12 cellular contexts compared by ENCODE assay signal in genomic region chr15:72198410-72199270, GRCh38. TPM values are rescaled to one million over a fixed set of nuclear protein-coding genes. Genes with fewer than 3 reads are reported as not detected.
DNase-seq lines count a peak whose midpoint lies in the region; ATAC-seq, FAIRE-seq and TF ChIP-seq lines count a peak whose summit lies in the region.
"Had no signal": no experiment of that assay in that cellular context is flagged by ENCODE, and none has a peak within 500 bp of the region (broad histone marks: within the 10 kb centered on the region; RNA-seq: fewer than 3 reads in every experiment).

No MANE protein-coding gene starts in this region.

- H3K4me2 ChIP-seq in GM12878 (ENCODE audit: control insufficient read depth, insufficient read depth), result no peak overlapping the region; the same call in 1 of the 2 replicates
- no peak overlapping the region for H3K4me2 ChIP-seq in Karpas-422 (ENCODE audit: low read depth, low read length, poor library complexity, severe bottlenecking)

- DNase-seq in activated CD8-positive, alpha-beta memory T cell treated with anti-CD3 and anti-CD28 coated beads, Interleukin-2, amount 10 ng/mL, durations not matched to agents 7 days and 5 days, result no peak
- no peak for DNase-seq in activated CD8-positive, alpha-beta memory T cell treated with anti-CD3 and anti-CD28 coated beads for 24 hours
- DNase-seq in NCI-H146 (lab: John Stamatoyannopoulos, UW) (peak; percentile 90), GM12878 (ENCODE audit: low read depth, low spot score) (no peak), Karpas-422 (no peak), spleen (no peak), GF-D8 (lab: John Stamatoyannopoulos, UW) (no peak)
- DNase-seq in stimulated activated naive B cell treated with anti-CD40 and anti-IgM and Interleukin-4, amounts not matched to agents 10 μg/mL and 1 μg/mL and 100 μg/mL, for 72 hours, result no peak
- DNase-seq: AML-193 had no signal

- TF ChIP-seq EP300 in GM12878 (IDR thresholded peaks at IDR 0.05; ENCODE audit: borderline replicate concordance in 1 of 2, control insufficient read depth in 1 of 2, low read depth in 2 of 2, low read length in 2 of 2), result no peak

- H3K36me3 ChIP-seq in GM12878 (ENCODE audit: control insufficient read depth in 2 of 2, insufficient read depth in 2 of 2, low read length in 1 of 2) (peaks cover 43 to 47% of the 10 kb centered on the region in 2 experiments), Karpas-422 (ENCODE audit: insufficient read depth, low read length) (peaks cover 50% of the 10 kb centered on the region), spleen (peaks cover 14 to 58% (median 53%) of the 10 kb centered on the region in 6 donors)

- SMC1A ChIA-PET in GM12878 (lab: Charles Lee; ENCODE audit: uncharacterized antibody, unreplicated experiment), result interaction anchor here (1.1 to 1.3 kb wide), 3 partner anchors 23 to 115 kb away, joined by 3 to 5 read pairs (median 4); no protein-coding TSS in a partner anchor

- no peaks in the 10 kb centered on the region for H3K9me3 ChIP-seq in GM12878 (replicated peaks; ENCODE audit: control insufficient read depth, insufficient read depth, low read length)
- H3K9me3 ChIP-seq in Karpas-422 (ENCODE audit: low read length), result no peaks in the 10 kb centered on the region
- H3K9me3 ChIP-seq in spleen, result no peaks in the 10 kb centered on the region

- no TSS peak for BruUV-seq in GM12878 (replicated peaks; lab: Mats Ljungman, UMichigan)

- H2AFZ ChIP-seq in GM12878 (ENCODE audit: control insufficient read depth, low read depth, low read length), result no peak overlapping the region
- no peak overlapping the region for H2AFZ ChIP-seq in Karpas-422 (ENCODE audit: low read length)

- no peaks in the 10 kb centered on the region for H3K9me3 Mint-ChIP-seq in activated CD8-positive, alpha-beta memory T cell treated with anti-CD3 and anti-CD28 coated beads, Interleukin-2, amount 10 ng/mL, durations not matched to agents 7 days and 5 days (ENCODE audit: low read depth)
- H3K9me3 Mint-ChIP-seq in stimulated activated naive B cell treated with anti-CD40 and anti-IgM and Interleukin-4, amounts not matched to agents 10 μg/mL and 1 μg/mL and 100 μg/mL, for 72 hours, result no peaks in the 10 kb centered on the region
- H3K9me3 Mint-ChIP-seq: activated T-helper 1 cell treated with anti-CD3 and anti-CD28 coated beads, Interleukin-12 subunit alpha, Interleukin-12 subunit beta, Interleukin-2, Interleukin-4 antibody, amounts not matched to agents 30 ng/mL and 10 ng/mL and 1 ng/mL, durations not matched to agents 14 hours and 24 hours and 36 hours; T-helper 1 cell treated with Interleukin-12 subunit alpha and Interleukin-12 subunit beta and Interleukin-4 antibody, amounts not matched to agents 30 μg/mL and 1 μg/mL, for 36 hours had no signal

- H3K4me3 ChIP-seq in GM12878, result no peak overlapping the region
- no peak overlapping the region for H3K4me3 ChIP-seq in Karpas-422 (ENCODE audit: low read length)
- no peak overlapping the region for H3K4me3 ChIP-seq in spleen

- H3K9ac ChIP-seq in GM12878 (ENCODE audit: control insufficient read depth, insufficient read depth, low read length), result no peak overlapping the region
- no peak overlapping the region for H3K9ac ChIP-seq in Karpas-422 (ENCODE audit: low read length)

- peaks cover 13% of the 10 kb centered on the region for H3K27me3 Mint-ChIP-seq in activated CD8-positive, alpha-beta memory T cell treated with anti-CD3 and anti-CD28 coated beads, Interleukin-2, amount 10 ng/mL, durations not matched to agents 7 days and 5 days
- peaks cover 17 to 25% of the 10 kb centered on the region in 2 donors for H3K27me3 Mint-ChIP-seq in stimulated activated naive B cell treated with anti-CD40 and anti-IgM and Interleukin-4, amounts not matched to agents 10 μg/mL and 1 μg/mL and 100 μg/mL, for 72 hours

- intact Hi-C loops in GM12878 (cut with micrococcal nuclease; ENCODE audit: unreplicated experiment), result loop anchor here (5.0 kb wide), 1 partner anchor 89 kb away; no protein-coding TSS in a partner anchor
- intact Hi-C loops in spleen (cut with DNase I; ENCODE audit: low total_unique reads), result no loop called here

- H4K20me1 ChIP-seq in GM12878 (ENCODE audit: control insufficient read depth, insufficient read depth), result peaks cover 6% of the 10 kb centered on the region
- H4K20me1 ChIP-seq in Karpas-422 (ENCODE audit: insufficient read depth, low read depth, low read length), result peaks cover 37% of the 10 kb centered on the region

- WGBS in GM12878 (ENCODE audit: insufficient coverage, insufficient replicate concordance, low lambda C conversion rate, missing lambda C conversion rate), result 86% methylated on average over 10 of the region's 10 CpGs
- 87 to 93% (median 90%) methylated on average over 10 of the region's 10 CpGs for whole genome bisulfite sequencing in spleen, 5 donors

- ATAC-seq in activated CD8-positive, alpha-beta memory T cell treated with anti-CD3 and anti-CD28 coated beads, Interleukin-2, amount 10 ng/mL, durations not matched to agents 7 days and 5 days, result no peak
- ATAC-seq in GM12878, result no peak
- no peak for ATAC-seq in stimulated activated naive B cell treated with anti-CD40 and anti-IgM and Interleukin-4, amounts not matched to agents 10 μg/mL and 1 μg/mL and 100 μg/mL, for 72 hours (replicated peaks)

- H3K27me3 ChIP-seq in GM12878 (replicated peaks in 1 of 2; ENCODE audit: control insufficient read depth in 2 of 2, insufficient read depth in 2 of 2, low read length in 1 of 2), result no peaks in the 10 kb centered on the region
- no peaks in the 10 kb centered on the region for H3K27me3 ChIP-seq in Karpas-422 (ENCODE audit: low read length)
- peaks cover 0 to 39% (median 16%) of the 10 kb centered on the region in 7 donors for H3K27me3 ChIP-seq in spleen (replicated peaks in 1 of 7)

- TF ChIP-seq CTCF in GM12878 (IDR thresholded peaks at IDR 0.05 in 2 of 3, conservative IDR thresholded peaks at IDR 0.05 in 1 of 3; ENCODE audit: control insufficient read depth in 2 of 3, extremely low read depth in 1 of 3, insufficient read depth in 1 of 3, low read depth in 3 of 3, low read length in 3 of 3) (no peak), spleen (IDR thresholded peaks at IDR 0.05 in 8 of 11, conservative IDR thresholded peaks at IDR 0.05 in 3 of 11) (no peak)

- no peak for TF ChIP-seq RAD21 in GM12878 (IDR thresholded peaks at IDR 0.05; ENCODE audit: insufficient read depth, low read depth, low read length)

- H3K27ac ChIP-seq in GM12878 (ENCODE audit: control insufficient read depth, insufficient read depth) (no peak overlapping the region), Karpas-422 (ENCODE audit: low read length) (no peak overlapping the region), spleen (no peak overlapping the region)

- H3K4me1 Mint-ChIP-seq in activated CD8-positive, alpha-beta memory T cell treated with anti-CD3 and anti-CD28 coated beads, Interleukin-2, amount 10 ng/mL, durations not matched to agents 7 days and 5 days, result peaks cover 12% of the 10 kb centered on the region
- peaks cover 42 to 58% of the 10 kb centered on the region in 2 donors for H3K4me1 Mint-ChIP-seq in stimulated activated naive B cell treated with anti-CD40 and anti-IgM and Interleukin-4, amounts not matched to agents 10 μg/mL and 1 μg/mL and 100 μg/mL, for 72 hours

- H3K4me1 ChIP-seq in GM12878 (ENCODE audit: control insufficient read depth, insufficient read depth, low read length) (no peaks in the 10 kb centered on the region; the same call in 1 of the 2 replicates), Karpas-422 (ENCODE audit: low read length) (0 out of 2 replicates have a peak, but pooled peaks cover 2% of the 10 kb centered on the region), spleen (peaks cover 0 to 73% (median 27%) of the 10 kb centered on the region in 6 donors)

- POLR2A ChIA-PET in GM12878 (lab: Charles Lee), result interaction anchor here (1.9 kb wide), 1 partner anchor 28 kb away, joined by 5 read pairs; no protein-coding TSS in a partner anchor

- H3K4me3 Mint-ChIP-seq in activated CD8-positive, alpha-beta memory T cell treated with anti-CD3 and anti-CD28 coated beads, Interleukin-2, amount 10 ng/mL, durations not matched to agents 7 days and 5 days, result peak overlapping the region; percentile 45
- peak overlapping the region in 1 of 2 donors; percentile 86 for H3K4me3 Mint-ChIP-seq in stimulated activated naive B cell treated with anti-CD40 and anti-IgM and Interleukin-4, amounts not matched to agents 10 μg/mL and 1 μg/mL and 100 μg/mL, for 72 hours

- peaks cover 53% of the 10 kb centered on the region for H3K36me3 Mint-ChIP-seq in activated CD8-positive, alpha-beta memory T cell treated with anti-CD3 and anti-CD28 coated beads, Interleukin-2, amount 10 ng/mL, durations not matched to agents 7 days and 5 days
- H3K36me3 Mint-ChIP-seq in stimulated activated naive B cell treated with anti-CD40 and anti-IgM and Interleukin-4, amounts not matched to agents 10 μg/mL and 1 μg/mL and 100 μg/mL, for 72 hours, result peaks cover 48 to 56% of the 10 kb centered on the region in 2 donors

- TF ChIP-seq POLR2A in GM12878 (IDR thresholded peaks at IDR 0.05; ENCODE audit: low read depth, low read length) (peak; percentile 71), spleen (IDR thresholded peaks at IDR 0.05) (no peak)

- RAD21 ChIA-PET in GM12878 (lab: Charles Lee; ENCODE audit: unreplicated experiment), result interaction anchor here (0.6 to 1.5 kb wide), 3 partner anchors 9 to 31 kb away, joined by 3 to 5 read pairs (median 4); no protein-coding TSS in a partner anchor

- CTCF ChIA-PET in activated CD8-positive, alpha-beta memory T cell treated with anti-CD3 and anti-CD28 coated beads, Interleukin-2, amount 10 ng/mL, durations not matched to agents 7 days and 5 days (lab: Charles Lee), result interaction anchor here (0.7 to 4.4 kb wide), 10 partner anchors 9 to 43 kb away, joined by 3 to 37 read pairs (median 4); no protein-coding TSS in a partner anchor
- CTCF ChIA-PET in GM12878 (lab: Yijun Ruan, JAX), result interaction anchor here (1.0 to 4.4 kb wide), 8 partner anchors 10 to 401 kb away, joined by 4 to 27 read pairs (median 6); no protein-coding TSS in a partner anchor

- in situ Hi-C loops in GM12878 (cut with MboI), result no loop called here

- H3K79me2 ChIP-seq in GM12878 (ENCODE audit: control insufficient read depth, insufficient read depth, low read length) (no peaks in the 10 kb centered on the region), Karpas-422 (ENCODE audit: low read length) (no peaks in the 10 kb centered on the region)

- no peak for FAIRE-seq in GM12878 (lab: Jason Lieb, UNC)

- H3K9me2 ChIP-seq in Karpas-422 (replicated peaks; ENCODE audit: insufficient read depth, low read length), result no peaks in the 10 kb centered on the region

- no peak overlapping the region for H3K27ac Mint-ChIP-seq in activated CD8-positive, alpha-beta memory T cell treated with anti-CD3 and anti-CD28 coated beads, Interleukin-2, amount 10 ng/mL, durations not matched to agents 7 days and 5 days
- H3K27ac Mint-ChIP-seq in stimulated activated naive B cell treated with anti-CD40 and anti-IgM and Interleukin-4, amounts not matched to agents 10 μg/mL and 1 μg/mL and 100 μg/mL, for 72 hours, result peak overlapping the region; percentile 95
- H3K27ac Mint-ChIP-seq: T-helper 1 cell treated with Interleukin-12 subunit alpha and Interleukin-12 subunit beta and Interleukin-4 antibody, amounts not matched to agents 30 μg/mL and 1 μg/mL, for 36 hours had no signal

RNA-seq across cellular contexts. Expression of gene GRAMD2A, which starts 1.1 kb away (rescaled TPM):
- not detected for total RNA-seq in activated CD8-positive, alpha-beta memory T cell treated with anti-CD3 and anti-CD28 coated beads, Interleukin-2, amount 10 ng/mL, durations not matched to agents 7 days and 5 days
- total RNA-seq in GM12878 (2013; cell fraction: nucleolus; rRNA removed), result not detected in 2 replicates
- not detected in 2 replicates for total RNA-seq in GM12878 (2014; rRNA removed)
- not detected in 2 replicates for total RNA-seq in GM12878 (2014; rRNA removed; fragmentation: Illumina TruSeq; extraction: Trizol)
- total RNA-seq in GM12878 (2021), result not detected in 2 replicates
- polyA plus RNA-seq in GM12878 (2011; ENCODE audit: low read depth), result not detected
- polyA plus RNA-seq in GM12878 (2011; rRNA removed), result not detected in 2 replicates
- not detected in 2 replicates for polyA plus RNA-seq in GM12878 (2011; cell fraction: cytosol; rRNA removed)
- not detected in 2 replicates for polyA plus RNA-seq in GM12878 (2011; cell fraction: nucleus; rRNA removed)
- not detected in 2 replicates for polyA plus RNA-seq in GM12878 (2012)
- polyA plus RNA-seq in GM12878 (2014; fragmentation: Illumina TruSeq; extraction: Trizol), result not detected in 2 replicates
- polyA plus RNA-seq in GM12878 (2014; fragmentation: Nextera tagmentation; extraction: Ambion mirVana), result under 1 TPM in 1 of 2 experiments, not detected in 1; 0.02 TPM
- not detected in 2 replicates for polyA plus RNA-seq in GM12878 (2014; rRNA removed)
- polyA plus RNA-seq in GM12878 (2016; fragmentation: Nextera tagmentation; extraction: Ambion mirVana), result under 1 TPM in 1 of 2 experiments, not detected in 1; 0.35 TPM
- not detected in 2 replicates for polyA minus RNA-seq in GM12878 (2011; rRNA and poly(A)+ RNA removed)
- polyA minus RNA-seq in GM12878 (2011; cell fraction: cytosol; rRNA and poly(A)+ RNA removed), result not detected in 2 replicates
- polyA minus RNA-seq in GM12878 (2011; cell fraction: nucleus; rRNA and poly(A)+ RNA removed), result not detected in 2 replicates
- total RNA-seq in Karpas-422 (2014; rRNA removed; shearing (Covaris generic); ENCODE audit: low replicate concordance), result not detected in 2 replicates
- under 1 TPM in 1 of 7 donors, not detected in 6; 0.34 TPM for total RNA-seq in spleen
- polyA plus RNA-seq in spleen, result under 1 TPM; 0.03 to 0.11 (median 0.06) TPM
- total RNA-seq: mononuclear cell had no signal

RNA-seq across cellular contexts. Expression of gene PKM, which starts 32.4 kb away (rescaled TPM):
- 1,000 to 10,000 TPM; 1,010 to 1,764 TPM for total RNA-seq in activated CD8-positive, alpha-beta memory T cell treated with anti-CD3 and anti-CD28 coated beads, Interleukin-2, amount 10 ng/mL, durations not matched to agents 7 days and 5 days
- 2,657 and 2,906 TPM in 2 replicates for total RNA-seq in GM12878 (2013; cell fraction: nucleolus; rRNA removed)
- total RNA-seq in GM12878 (2014; rRNA removed), result 1,257 and 1,302 TPM in 2 replicates
- total RNA-seq in GM12878 (2014; rRNA removed; fragmentation: Illumina TruSeq; extraction: Trizol), result 912 and 984 TPM in 2 replicates
- 1,487 and 1,505 TPM in 2 replicates for total RNA-seq in GM12878 (2021)
- polyA plus RNA-seq in GM12878 (2011; ENCODE audit: low read depth), result 1,106 TPM
- 2,011 and 2,640 TPM in 2 replicates for polyA plus RNA-seq in GM12878 (2011; rRNA removed)
- polyA plus RNA-seq in GM12878 (2011; cell fraction: cytosol; rRNA removed), result 2,081 and 2,225 TPM in 2 replicates
- 3,305 and 4,399 TPM in 2 replicates for polyA plus RNA-seq in GM12878 (2011; cell fraction: nucleus; rRNA removed)
- polyA plus RNA-seq in GM12878 (2012), result 1,702 and 1,753 TPM in 2 replicates
- polyA plus RNA-seq in GM12878 (2014; fragmentation: Illumina TruSeq; extraction: Trizol), result 1,523 and 1,631 TPM in 2 replicates
- 100 to 1,000 TPM; 491 to 500 TPM for polyA plus RNA-seq in GM12878 (2014; fragmentation: Nextera tagmentation; extraction: Ambion mirVana)
- 1,361 and 1,456 TPM in 2 replicates for polyA plus RNA-seq in GM12878 (2014; rRNA removed)
- 1,000 to 10,000 TPM; 1,696 to 1,742 TPM for polyA plus RNA-seq in GM12878 (2016; fragmentation: Nextera tagmentation; extraction: Ambion mirVana)
- polyA minus RNA-seq in GM12878 (2011; rRNA and poly(A)+ RNA removed), result 2,197 and 2,457 TPM in 2 replicates
- polyA minus RNA-seq in GM12878 (2011; cell fraction: cytosol; rRNA and poly(A)+ RNA removed), result 720 and 815 TPM in 2 replicates
- 1,090 and 1,249 TPM in 2 replicates for polyA minus RNA-seq in GM12878 (2011; cell fraction: nucleus; rRNA and poly(A)+ RNA removed)
- total RNA-seq in Karpas-422 (2014; rRNA removed; shearing (Covaris generic); ENCODE audit: low replicate concordance), result 869 and 996 TPM in 2 replicates
- total RNA-seq in spleen, result 100 to 1,000 TPM; 333 to 543 (median 379) TPM
- 100 to 1,000 TPM; 156 to 250 (median 187) TPM for polyA plus RNA-seq in spleen
